In the genomic region with DNA sequence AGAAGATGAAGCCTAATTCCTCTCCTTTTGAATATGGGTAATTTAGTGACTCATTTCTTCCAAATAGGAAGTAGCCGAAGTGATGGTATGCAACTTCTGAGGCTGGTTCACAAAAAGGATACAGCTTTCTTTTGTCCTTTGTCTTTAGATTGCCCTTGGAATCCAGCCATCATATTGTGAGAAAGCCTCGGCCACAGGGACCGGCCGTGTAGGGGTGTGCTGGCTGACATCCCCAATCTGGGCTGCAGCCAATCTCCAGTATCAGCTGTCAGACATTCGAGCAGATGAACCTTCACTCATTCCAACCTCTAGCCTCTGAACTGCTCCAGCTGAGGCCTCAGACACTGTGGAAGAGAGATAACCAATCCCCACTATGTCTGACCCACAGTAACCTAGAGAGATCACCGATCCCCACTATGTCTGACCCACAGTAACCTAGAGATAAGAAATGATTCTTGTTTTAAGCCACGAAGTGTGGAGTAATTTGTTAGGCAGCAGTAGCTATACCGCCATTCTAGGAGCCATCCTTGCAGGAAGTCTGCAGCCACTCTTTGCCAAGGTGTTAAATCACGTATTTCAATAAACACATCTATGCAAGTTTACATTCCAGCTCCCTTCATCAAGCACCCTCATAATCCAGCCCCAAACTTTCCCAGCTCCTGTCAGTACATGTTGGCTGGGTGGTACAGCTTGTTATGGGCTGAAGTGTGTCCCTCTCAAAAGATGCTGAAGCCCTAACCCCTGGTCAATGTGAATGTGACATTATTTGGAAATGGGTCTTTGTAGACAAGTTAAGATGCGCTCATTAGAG, we compare ENCODE assay signal across 9 cellular contexts. TPM values are rescaled to one million over a fixed set of nuclear protein-coding genes. Genes with fewer than 3 reads are reported as not detected.
DNase-seq lines count a peak whose midpoint lies in the region; ATAC-seq, FAIRE-seq and TF ChIP-seq lines count a peak whose summit lies in the region.
"Had no signal": no experiment of that assay in that cellular context is flagged by ENCODE, and none has a peak within 500 bp of the region (broad histone marks: within the 10 kb centered on the region; RNA-seq: fewer than 3 reads in every experiment).

No MANE protein-coding gene starts in this region.

- H3K4me2 ChIP-seq in keratinocyte (ENCODE audit: control insufficient read depth, extremely low read depth, insufficient read depth, low read depth, low read length), result peak overlapping the region; percentile 55

- H3K9me1 ChIP-seq in keratinocyte (ENCODE audit: control insufficient read depth, extremely low read depth, insufficient read depth, low read length), result no peaks in the 10 kb centered on the region

- H3K27me3 ChIP-seq in keratinocyte (ENCODE audit: control insufficient read depth, extremely low read depth, insufficient read depth, low read length), result no peaks in the 10 kb centered on the region

- peak; percentile 68 for FAIRE-seq in keratinocyte (lab: Jason Lieb, UNC)
- FAIRE-seq in urothelium cell line (lab: Jason Lieb, UNC), result no peak

- no peaks in the 10 kb centered on the region for H3K9me3 Mint-ChIP-seq in stimulated activated naive CD8-positive, alpha-beta T cell treated with anti-CD3 and anti-CD28 coated beads, Interleukin-15, Interleukin-2, amounts not matched to agents 100 ng/mL and 50 ng/mL, for 24 hours
- no peaks in the 10 kb centered on the region for H3K9me3 Mint-ChIP-seq in activated T-helper 17 cell treated with anti-CD3 and anti-CD28 coated beads, Interleukin-2, amount 50 U/mL, for 72 hours

- peaks cover 36% of the 10 kb centered on the region for H3K4me1 ChIP-seq in keratinocyte (ENCODE audit: control insufficient read depth, extremely low read depth, insufficient read depth, low read length)

- in situ Hi-C loops in astrocyte of the spinal cord (cut with HindIII; ENCODE audit: low sequenced_read_pairs), result no loop called here

- peaks cover 55% of the 10 kb centered on the region for H3K79me2 ChIP-seq in keratinocyte (ENCODE audit: control insufficient read depth, insufficient read depth, low read length)

- H3K4me3 ChIP-seq in astrocyte of the spinal cord (ENCODE audit: low read depth, low read length) (no peak overlapping the region), keratinocyte (ENCODE audit: control insufficient read depth in 2 of 3, extremely low read depth in 1 of 3, insufficient read depth in 2 of 3, low read depth in 1 of 3, low read length in 3 of 3) (peak overlapping the region in 1 of 3 experiments; percentile 39)

- H3K27ac ChIP-seq in keratinocyte (ENCODE audit: control insufficient read depth, insufficient read depth, low read length), result peak overlapping the region; percentile 79

- peaks cover 0 to 4% of the 10 kb centered on the region in 2 experiments for H3K36me3 ChIP-seq in keratinocyte (ENCODE audit: control insufficient read depth in 2 of 2, extremely low read depth in 1 of 2, insufficient read depth in 2 of 2, low read length in 2 of 2)

- peaks cover 36% of the 10 kb centered on the region for H3K36me3 Mint-ChIP-seq in stimulated activated naive CD8-positive, alpha-beta T cell treated with anti-CD3 and anti-CD28 coated beads, Interleukin-15, Interleukin-2, amounts not matched to agents 100 ng/mL and 50 ng/mL, for 24 hours (ENCODE audit: low read depth)
- H3K36me3 Mint-ChIP-seq in activated T-helper 17 cell treated with anti-CD3 and anti-CD28 coated beads, Interleukin-2, amount 50 U/mL, for 72 hours (ENCODE audit: low read depth), result peaks cover 11% of the 10 kb centered on the region

- peak overlapping the region; percentile 45 for H3K27ac Mint-ChIP-seq in stimulated activated naive CD8-positive, alpha-beta T cell treated with anti-CD3 and anti-CD28 coated beads, Interleukin-15, Interleukin-2, amounts not matched to agents 100 ng/mL and 50 ng/mL, for 24 hours
- H3K27ac Mint-ChIP-seq in activated T-helper 17 cell treated with anti-CD3 and anti-CD28 coated beads, Interleukin-2, amount 50 U/mL, for 72 hours, result no peak overlapping the region

- DNase-seq in stimulated activated naive CD8-positive, alpha-beta T cell treated with anti-CD3 and anti-CD28 coated beads, Interleukin-15, Interleukin-2, amounts not matched to agents 100 U/mL and 50 U/mL, for 24 hours, result no peak
- DNase-seq in astrocyte of the spinal cord (ENCODE audit: low read depth, low spot score) (peak; percentile 72), keratinocyte (ENCODE audit: low read depth, low spot score) (peak; percentile 23), urothelium cell line (ENCODE audit: low spot score) (peak; percentile 67), retina (no peak)

- peaks cover 42% of the 10 kb centered on the region for H3K4me1 Mint-ChIP-seq in stimulated activated naive CD8-positive, alpha-beta T cell treated with anti-CD3 and anti-CD28 coated beads, Interleukin-15, Interleukin-2, amounts not matched to agents 100 ng/mL and 50 ng/mL, for 24 hours (ENCODE audit: low read depth)
- peaks cover 14% of the 10 kb centered on the region for H3K4me1 Mint-ChIP-seq in activated T-helper 17 cell treated with anti-CD3 and anti-CD28 coated beads, Interleukin-2, amount 50 U/mL, for 72 hours

- peak overlapping the region; percentile 51 for H3K9ac ChIP-seq in keratinocyte (ENCODE audit: control insufficient read depth, extremely low read depth, insufficient read depth, low read length)

- ATAC-seq in stimulated activated naive CD8-positive, alpha-beta T cell treated with anti-CD3 and anti-CD28 coated beads, Interleukin-15, Interleukin-2, amounts not matched to agents 100 U/mL and 50 U/mL, for 24 hours, result no peak
- no peak for ATAC-seq in activated T-helper 17 cell treated with anti-CD3 and anti-CD28 coated beads, Interleukin-2, amount 50 U/mL, for 72 hours (replicated peaks)
- no peak for ATAC-seq in GM21786 (IDR thresholded peaks at IDR 0.05; ENCODE audit: unreplicated experiment)
- ATAC-seq: activated CD4-positive, CD25-positive, alpha-beta regulatory T cell treated with anti-CD3 and anti-CD28 coated beads, Interleukin-2, amount 50 U/mL, for 24 hours had no signal

- no peak for TF ChIP-seq CTCF in astrocyte of the spinal cord (IDR thresholded peaks at IDR 0.05; ENCODE audit: low read depth, low read length)
- TF ChIP-seq CTCF in keratinocyte (optimal IDR thresholded peaks at IDR 0.05 in 1 of 3, IDR thresholded peaks at IDR 0.05 in 1 of 3, conservative IDR thresholded peaks at IDR 0.05 in 1 of 3; ENCODE audit: extremely low read depth in 1 of 3, insufficient read depth in 2 of 3, low read length in 3 of 3), result no peak

- no peaks in the 10 kb centered on the region for H3K9me3 ChIP-seq in keratinocyte (ENCODE audit: control insufficient read depth, low read depth, low read length)

- H4K20me1 ChIP-seq in keratinocyte (ENCODE audit: control insufficient read depth, extremely low read depth, insufficient read depth, low read length), result no peaks in the 10 kb centered on the region

- H3K4me3 Mint-ChIP-seq in stimulated activated naive CD8-positive, alpha-beta T cell treated with anti-CD3 and anti-CD28 coated beads, Interleukin-15, Interleukin-2, amounts not matched to agents 100 ng/mL and 50 ng/mL, for 24 hours, result peak overlapping the region; percentile 98
- H3K4me3 Mint-ChIP-seq in activated T-helper 17 cell treated with anti-CD3 and anti-CD28 coated beads, Interleukin-2, amount 50 U/mL, for 72 hours, result no peak overlapping the region

- no peak overlapping the region for H2AFZ ChIP-seq in keratinocyte (ENCODE audit: control insufficient read depth, low read length)

- dilution Hi-C loops in keratinocyte (cut with MboI; ENCODE audit: extremely low pct_ligation_motif_present, low sequenced_read_pairs), result no loop called here

- H3K27me3 Mint-ChIP-seq in stimulated activated naive CD8-positive, alpha-beta T cell treated with anti-CD3 and anti-CD28 coated beads, Interleukin-15, Interleukin-2, amounts not matched to agents 100 ng/mL and 50 ng/mL, for 24 hours, result no peaks in the 10 kb centered on the region
- H3K27me3 Mint-ChIP-seq in activated T-helper 17 cell treated with anti-CD3 and anti-CD28 coated beads, Interleukin-2, amount 50 U/mL, for 72 hours, result no peaks in the 10 kb centered on the region

RNA-seq across cellular contexts. Expression of a gene that starts 2.9 kb away (rescaled TPM):
- polyA plus RNA-seq in keratinocyte, result 35.4 to 41.6 TPM (median 36.2 TPM) in 3 replicates
- 12.1 TPM for polyA plus RNA-seq in keratinocyte (2011; ENCODE audit: low read depth)
- 19.6 and 21.2 TPM in 2 replicates for polyA plus RNA-seq in keratinocyte (2011; cell fraction: cytosol; rRNA removed)
- polyA plus RNA-seq in keratinocyte (2011; cell fraction: nucleus; rRNA removed), result 128 and 139 TPM in 2 replicates
- polyA plus RNA-seq in keratinocyte (2012; ENCODE audit: low replicate concordance), result 25.0 and 30.4 TPM in 2 replicates
- 64.5 to 76.9 TPM (median 73.0 TPM) in 3 replicates for polyA minus RNA-seq in keratinocyte
- 28.2 TPM for polyA minus RNA-seq in keratinocyte (2011; cell fraction: cytosol; rRNA and poly(A)+ RNA removed)
- 97.2 and 141 TPM in 2 replicates for polyA minus RNA-seq in keratinocyte (2011; cell fraction: nucleus; rRNA and poly(A)+ RNA removed)
- total RNA-seq in activated T-helper 17 cell treated with anti-CD3 and anti-CD28 coated beads, Interleukin-2, amount 50 U/mL, for 72 hours, result 10 to 100 TPM; 43.6 to 49.3 TPM

Comparison
In these comparisons a context has a peak if more than half of its experiments do, and no peak if none do; other contexts are left out.
1. DNase-seq: peak in astrocyte of the spinal cord (single experiment), keratinocyte (single experiment) and urothelium cell line (single experiment); none in stimulated activated naive CD8-positive, alpha-beta T cell treated with anti-CD3 and anti-CD28 coated beads, Interleukin-15, Interleukin-2, amounts not matched to agents 100 U/mL and 50 U/mL, for 24 hours (single experiment) and retina (single experiment).